1 cellular context compared by ENCODE assay signal in genomic region chr2:3303583-3304406, GRCh38.
TF ChIP-seq lines count a peak whose summit lies in the region.

No MANE protein-coding gene starts in this region.

TF ChIP-seq in HepG2, 621 proteins besides CTCF, POLR2A, EP300 and RAD21 (continued from another document and continues in another):
- no peak for TF ChIP-seq ZBTB46 (CRISPR knock-in tag; IDR thresholded peaks at IDR 0.05; ENCODE audit: borderline replicate concordance)
- TF ChIP-seq KDM3A (CRISPR knock-in tag; IDR thresholded peaks at IDR 0.05; ENCODE audit: low read depth) = 0 out of 2 replicates have a peak, but pooled peaks have one; percentile 34
- peak; percentile 71 for TF ChIP-seq RARA (CRISPR knock-in tag; IDR thresholded peaks at IDR 0.05)
- no peak for TF ChIP-seq ZBTB10 (CRISPR knock-in tag; IDR thresholded peaks at IDR 0.05; ENCODE audit: borderline replicate concordance)
- TF ChIP-seq SIX1 (CRISPR knock-in tag; IDR thresholded peaks at IDR 0.05; ENCODE audit: borderline replicate concordance) = peak; percentile 79; the same call in 1 of the 2 replicates
- TF ChIP-seq ZNF3 (CRISPR knock-in tag; IDR thresholded peaks at IDR 0.05) = no peak
- TF ChIP-seq ZNF674 (CRISPR knock-in tag; IDR thresholded peaks at IDR 0.05; ENCODE audit: low read depth) = no peak
- TF ChIP-seq BCL6 (CRISPR knock-in tag; IDR thresholded peaks at IDR 0.05) = peak; percentile 67
- TF ChIP-seq DRAP1 (CRISPR knock-in tag; IDR thresholded peaks at IDR 0.05) = peak; percentile 29; the same call in 1 of the 2 replicates
- TF ChIP-seq ZNF788 (CRISPR knock-in tag; IDR thresholded peaks at IDR 0.05; ENCODE audit: borderline replicate concordance) = peak; percentile 83; the same call in 1 of the 2 replicates
- no peak for TF ChIP-seq ZFP82 (CRISPR knock-in tag; IDR thresholded peaks at IDR 0.05; ENCODE audit: borderline replicate concordance)
- no peak for TF ChIP-seq SIN3B (IDR thresholded peaks at IDR 0.05; ENCODE audit: low read length)
- no peak for TF ChIP-seq CSRNP1 (CRISPR knock-in tag; IDR thresholded peaks at IDR 0.05)
- peak; percentile 60; the same call in 1 of the 2 replicates for TF ChIP-seq ERF (CRISPR knock-in tag; IDR thresholded peaks at IDR 0.05)
- no peak for TF ChIP-seq TAF15 (IDR thresholded peaks at IDR 0.05; ENCODE audit: low read depth, low read length, poor library complexity, severe bottlenecking)
- TF ChIP-seq SP1 (IDR thresholded peaks at IDR 0.05) = no peak
- peak; percentile 26 for TF ChIP-seq SP1 (CRISPR knock-in tag; IDR thresholded peaks at IDR 0.05)
- peak; percentile 55; the same call in 1 of the 2 replicates for TF ChIP-seq KMT2A (CRISPR knock-in tag; IDR thresholded peaks at IDR 0.05)
- TF ChIP-seq FOXP4 (CRISPR knock-in tag; IDR thresholded peaks at IDR 0.05) = peak; percentile 61
- no peak for TF ChIP-seq CAMTA2 (CRISPR knock-in tag; IDR thresholded peaks at IDR 0.05; ENCODE audit: borderline replicate concordance)
- no peak for TF ChIP-seq ZNF562 (CRISPR knock-in tag; IDR thresholded peaks at IDR 0.05; ENCODE audit: borderline replicate concordance)
- TF ChIP-seq ZNF747 (CRISPR knock-in tag; IDR thresholded peaks at IDR 0.05; ENCODE audit: borderline replicate concordance) = no peak
- TF ChIP-seq FOXK1 (CRISPR knock-in tag; IDR thresholded peaks at IDR 0.05; ENCODE audit: borderline replicate concordance, low read depth) = peak; percentile 65; the same call in 1 of the 2 replicates
- peak; percentile 10; the same call in 1 of the 2 replicates for TF ChIP-seq TFAP4 (IDR thresholded peaks at IDR 0.05; ENCODE audit: borderline replicate concordance, low read depth)
- no peak for TF ChIP-seq ZNF143 (CRISPR knock-in tag; IDR thresholded peaks at IDR 0.05)
- peak; percentile 74; the same call in 1 of the 2 replicates for TF ChIP-seq IKZF5 (CRISPR knock-in tag; IDR thresholded peaks at IDR 0.05)
- peak; percentile 85; the same call in 1 of the 2 replicates for TF ChIP-seq RXRB (CRISPR knock-in tag; IDR thresholded peaks at IDR 0.05; ENCODE audit: borderline replicate concordance)
- no peak for TF ChIP-seq ATF7 (IDR thresholded peaks at IDR 0.05)
- TF ChIP-seq ATF7 (CRISPR knock-in tag; IDR thresholded peaks at IDR 0.05) = peak; percentile 59; the same call in 1 of the 2 replicates
- TF ChIP-seq BORCS8-MEF2B (CRISPR knock-in tag; IDR thresholded peaks at IDR 0.05) = peak; percentile 81; the same call in 1 of the 2 replicates
- 0 out of 2 replicates have a peak, but pooled peaks have one; percentile 65 for TF ChIP-seq HMG20B (CRISPR knock-in tag; conservative IDR thresholded peaks at IDR 0.05)
- TF ChIP-seq ZNF570 (CRISPR knock-in tag; IDR thresholded peaks at IDR 0.05; ENCODE audit: borderline replicate concordance) = no peak
- peak; percentile 97 for TF ChIP-seq TFE3 (CRISPR knock-in tag; IDR thresholded peaks at IDR 0.05)
- TF ChIP-seq RBM39 (IDR thresholded peaks at IDR 0.05; ENCODE audit: low read depth, low read length, poor library complexity, severe bottlenecking) = no peak
- no peak for TF ChIP-seq FOXK2 (IDR thresholded peaks at IDR 0.05)
- peak; percentile 78; the same call in 1 of the 2 replicates for TF ChIP-seq ZNF354B (CRISPR knock-in tag; IDR thresholded peaks at IDR 0.05)
- TF ChIP-seq FOSL2 (CRISPR knock-in tag; IDR thresholded peaks at IDR 0.05) = 0 out of 2 replicates have a peak, but pooled peaks have one; percentile 24
- TF ChIP-seq MYC (CRISPR knock-in tag; IDR thresholded peaks at IDR 0.05; ENCODE audit: borderline replicate concordance) = peak; percentile 76; the same call in 1 of the 2 replicates
- 0 out of 2 replicates have a peak, but pooled peaks have one; percentile 29 for TF ChIP-seq ZNF792 (CRISPR knock-in tag; IDR thresholded peaks at IDR 0.05)
- TF ChIP-seq SKI (IDR thresholded peaks at IDR 0.05; ENCODE audit: partially characterized antibody) = peak; percentile 97
- TF ChIP-seq TFDP2 (CRISPR knock-in tag; IDR thresholded peaks at IDR 0.05) = peak; percentile 85
- peak; percentile 95 for TF ChIP-seq ARNTL (CRISPR knock-in tag; IDR thresholded peaks at IDR 0.05)
- TF ChIP-seq KDM5B (CRISPR knock-in tag; IDR thresholded peaks at IDR 0.05; ENCODE audit: borderline replicate concordance) = peak; percentile 43; the same call in 1 of the 2 replicates
- no peak for TF ChIP-seq SP4 (CRISPR knock-in tag; IDR thresholded peaks at IDR 0.05)
- TF ChIP-seq ARID5B (CRISPR knock-in tag; IDR thresholded peaks at IDR 0.05) = peak; percentile 77
